Comparison of ENCODE assay signal across 8 cellular contexts in genomic region chr2:136116111-136116812, GRCh38. TPM values are rescaled to one million over a fixed set of nuclear protein-coding genes. Genes with fewer than 3 reads are reported as not detected.
A peak's percentile ranks its signal among the peaks of the same experiment; 100 is the strongest.
DNase-seq lines count a peak whose midpoint lies in the region; ATAC-seq and TF ChIP-seq lines count a peak whose summit lies in the region.

No MANE protein-coding gene starts in this region.

- peak overlapping the region; percentile 87 for H3K4me3 Mint-ChIP-seq in progenitor cell of endocrine pancreas (ENCODE audit: low read depth)

- peak overlapping the region; percentile 35 for H3K4me2 ChIP-seq in fibroblast of lung (ENCODE audit: extremely low read depth, insufficient read depth, low read length)

- in situ Hi-C loops in ACHN (cut with HindIII; ENCODE audit: low pct_ligation_motif_present, low pct_unique_long_range_greater_than_20kb, low sequenced_read_pairs): no loop called here

- no peak overlapping the region for H3K27ac Mint-ChIP-seq in progenitor cell of endocrine pancreas

- H3K79me2 ChIP-seq in fibroblast of lung (ENCODE audit: control insufficient read depth, insufficient read depth, low read length): no peaks in the 10 kb centered on the region

- H3K36me3 Mint-ChIP-seq in progenitor cell of endocrine pancreas (ENCODE audit: insufficient read depth): peaks cover 10% of the 10 kb centered on the region

- DNase-seq in ACHN (peak; percentile 8), MV-4-11 (lab: John Stamatoyannopoulos, UW) (peak; percentile 84), activated T-cell treated with anti-CD3 and anti-CD28 coated beads for 1 hour (ENCODE audit: low read depth) (peak; percentile 76), fibroblast of lung (ENCODE audit: low read depth in 2 of 2) (no peak), progenitor cell of endocrine pancreas (ENCODE audit: low spot score, unreplicated experiment) (no peak), SK-N-DZ (ENCODE audit: low spot score) (no peak), HPDE6-E6E7 (ENCODE audit: extremely low spot score) (no peak)

- H3K27me3 Mint-ChIP-seq in progenitor cell of endocrine pancreas: peaks cover 42% of the 10 kb centered on the region

- H3K4me1 ChIP-seq in fibroblast of lung (ENCODE audit: control insufficient read depth, extremely low read depth, insufficient read depth, low read length): peaks cover 2% of the 10 kb centered on the region

- H2AFZ ChIP-seq in fibroblast of lung (ENCODE audit: low read length): no peak overlapping the region

- H3K27me3 ChIP-seq in fibroblast of lung (ENCODE audit: control insufficient read depth, insufficient read depth, low read length): peaks cover 31% of the 10 kb centered on the region

- H3K9me3 ChIP-seq in fibroblast of lung (ENCODE audit: control insufficient read depth, insufficient read depth, low read depth, low read length): no peaks in the 10 kb centered on the region

- no peak overlapping the region for H3K9ac ChIP-seq in fibroblast of lung (ENCODE audit: insufficient read depth, low read length)

- peak overlapping the region in 1 of 4 experiments; percentile 20 for H3K4me3 ChIP-seq in fibroblast of lung (replicated peaks in 1 of 4; ENCODE audit: control extremely low read depth in 1 of 4, insufficient read depth in 1 of 4, low read depth in 3 of 4, low read length in 4 of 4)

- peak; percentile 14 for ATAC-seq in GM21390 (IDR thresholded peaks at IDR 0.05; ENCODE audit: unreplicated experiment)

- H3K27ac ChIP-seq in fibroblast of lung (ENCODE audit: insufficient read depth, low read length): no peak overlapping the region

- no peaks in the 10 kb centered on the region for H4K20me1 ChIP-seq in fibroblast of lung (ENCODE audit: control insufficient read depth, extremely low read depth, insufficient read depth, low read length)

- H3K36me3 ChIP-seq in fibroblast of lung (ENCODE audit: control insufficient read depth, insufficient read depth, low read length): no peaks in the 10 kb centered on the region

- H3K4me1 Mint-ChIP-seq in progenitor cell of endocrine pancreas (ENCODE audit: low read depth): peaks cover 9% of the 10 kb centered on the region

- TF ChIP-seq CTCF in fibroblast of lung (conservative IDR thresholded peaks at IDR 0.05 in 1 of 2, IDR thresholded peaks at IDR 0.05 in 1 of 2; ENCODE audit: low read depth in 1 of 2, low read length in 2 of 2) (no peak), progenitor cell of endocrine pancreas (IDR thresholded peaks at IDR 0.05; ENCODE audit: unreplicated experiment) (no peak)

- no peaks in the 10 kb centered on the region for H3K9me3 Mint-ChIP-seq in progenitor cell of endocrine pancreas (ENCODE audit: low read depth)

RNA-seq across cellular contexts. Expression of gene CXCR4, which starts 1.7 kb away (rescaled TPM):
- total RNA-seq in fibroblast of lung (under 0.01 TPM in 1 of 2 replicates, not detected in the other), progenitor cell of endocrine pancreas (5.9 and 10.4 TPM in 2 replicates)
- 0.03 and 0.05 TPM in 2 replicates for polyA plus RNA-seq in fibroblast of lung
- not detected in 2 replicates for polyA plus RNA-seq in fibroblast of lung (2012)
- not detected in 2 replicates for polyA minus RNA-seq in fibroblast of lung (ENCODE audit: low replicate concordance)
- polyA plus RNA-seq in SK-N-DZ (2014; cell fraction: cytosol; rRNA removed): 33.9 and 37.3 TPM in 2 replicates
- polyA plus RNA-seq in SK-N-DZ (2014; cell fraction: nucleus; rRNA removed): 21.7 and 22.2 TPM in 2 replicates

Comparison
In these comparisons a context has a peak if more than half of its experiments do, and no peak if none do; other contexts are left out.
1. DNase-seq: peak in ACHN (single experiment), MV-4-11 (single experiment) and activated T-cell treated with anti-CD3 and anti-CD28 coated beads for 1 hour (single experiment); none in fibroblast of lung (0 of 2), progenitor cell of endocrine pancreas (single experiment), SK-N-DZ (single experiment) and HPDE6-E6E7 (single experiment).